Comparison of ENCODE assay signal across 13 cellular contexts in genomic region chr20:39850821-39851330, GRCh38.
DNase-seq lines count a peak whose midpoint lies in the region; ATAC-seq and TF ChIP-seq lines count a peak whose summit lies in the region.
"Had no signal": no experiment of that assay in that cellular context is flagged by ENCODE, and none has a peak within 500 bp of the region (broad histone marks: within the 10 kb centered on the region; RNA-seq: fewer than 3 reads in every experiment).

No MANE protein-coding gene starts in this region.

- intact Hi-C loops in MCF 10A (cut with micrococcal nuclease): no loop called here

- peak overlapping the region; percentile 31; the same call in 1 of the 2 replicates for H3K4me3 Mint-ChIP-seq in HFFc6
- no peak overlapping the region for H3K4me3 Mint-ChIP-seq in MCF 10A (ENCODE audit: unreplicated experiment)
- peak overlapping the region; percentile 4 for H3K4me3 Mint-ChIP-seq in nephron progenitor cell
- H3K4me3 Mint-ChIP-seq in stimulated activated naive CD8-positive, alpha-beta T cell treated with anti-CD3 and anti-CD28 coated beads, Interleukin-15, amount 100 ng/mL, for 72 hours: no peak overlapping the region
- H3K4me3 Mint-ChIP-seq: naive thymus-derived CD8-positive, alpha-beta T cell had no signal

- H3K27ac Mint-ChIP-seq in HFFc6 (peak overlapping the region; percentile 81), MCF 10A (ENCODE audit: low read depth, unreplicated experiment) (peak overlapping the region; percentile 0), nephron progenitor cell (peak overlapping the region; percentile 87)
- H3K27ac Mint-ChIP-seq in stimulated activated naive CD8-positive, alpha-beta T cell treated with anti-CD3 and anti-CD28 coated beads, Interleukin-15, amount 100 ng/mL, for 72 hours: no peak overlapping the region
- H3K27ac Mint-ChIP-seq: naive thymus-derived CD8-positive, alpha-beta T cell had no signal

- H3K9me3 Mint-ChIP-seq in HFFc6 (no peaks in the 10 kb centered on the region; the same call in 1 of the 2 replicates), MCF 10A (ENCODE audit: unreplicated experiment) (no peaks in the 10 kb centered on the region), nephron progenitor cell (no peaks in the 10 kb centered on the region)
- no peaks in the 10 kb centered on the region for H3K9me3 Mint-ChIP-seq in stimulated activated naive CD8-positive, alpha-beta T cell treated with anti-CD3 and anti-CD28 coated beads, Interleukin-15, amount 100 ng/mL, for 72 hours
- H3K9me3 Mint-ChIP-seq: naive thymus-derived CD8-positive, alpha-beta T cell had no signal

- CTCF ChIA-PET in MCF 10A (lab: Yijun Ruan, JAX): interaction anchor here (0.7 to 5.1 kb wide), 8 partner anchors 23 to 802 kb away, joined by 3 to 35 read pairs (median 5); no protein-coding TSS in a partner anchor

- no TSS peak for BruUV-seq in MCF 10A (replicated peaks; lab: Mats Ljungman, UMichigan)

- TF ChIP-seq CTCF in HFFc6 (IDR thresholded peaks at IDR 0.05) (no peak), MCF 10A (IDR thresholded peaks at IDR 0.05; ENCODE audit: unreplicated experiment) (no peak), nephron progenitor cell (IDR thresholded peaks at IDR 0.05) (no peak)

- peaks cover 63% of the 10 kb centered on the region for H3K4me1 Mint-ChIP-seq in HFFc6 (ENCODE audit: low read depth)
- H3K4me1 Mint-ChIP-seq in MCF 10A (ENCODE audit: insufficient read depth, unreplicated experiment): peaks cover 43% of the 10 kb centered on the region
- H3K4me1 Mint-ChIP-seq in nephron progenitor cell: peaks cover 73% of the 10 kb centered on the region
- H3K4me1 Mint-ChIP-seq in stimulated activated naive CD8-positive, alpha-beta T cell treated with anti-CD3 and anti-CD28 coated beads, Interleukin-15, amount 100 ng/mL, for 72 hours: no peaks in the 10 kb centered on the region
- H3K4me1 Mint-ChIP-seq: naive thymus-derived CD8-positive, alpha-beta T cell had no signal

- peak; percentile 68 for DNase-seq in A172 (ENCODE audit: low spot score)
- DNase-seq in HFFc6: peak; percentile 22
- DNase-seq in MCF 10A (ENCODE audit: unreplicated experiment): no peak
- peak; percentile 11 for DNase-seq in nephron progenitor cell
- DNase-seq in stimulated activated naive CD8-positive, alpha-beta T cell treated with anti-CD3 and anti-CD28 coated beads, Interleukin-15, amount 100 ng/mL, for 72 hours: no peak
- DNase-seq in NK-92 treated with Interleukin-12 subunit alpha and Interleukin-12 subunit beta, amount 100 ng/mL, for 24 hours (lab: John Stamatoyannopoulos, UW): no peak
- no peak for DNase-seq in OCI-M2 (lab: John Stamatoyannopoulos, UW; ENCODE audit: unreplicated experiment)
- DNase-seq: ACHN; activated gamma-delta T cell treated with Interleukin-2 at 50 U/mL for 16 hours; naive thymus-derived CD8-positive, alpha-beta T cell; NCI-H1436 treated with DMSO at 0.1 percent for 48 hours; SIG-M5 had no signal

- peaks cover 3% of the 10 kb centered on the region for H3K27me3 Mint-ChIP-seq in HFFc6 (ENCODE audit: insufficient read depth)
- H3K27me3 Mint-ChIP-seq in MCF 10A (ENCODE audit: insufficient read depth, unreplicated experiment): no peaks in the 10 kb centered on the region
- peaks cover 2% of the 10 kb centered on the region for H3K27me3 Mint-ChIP-seq in nephron progenitor cell (ENCODE audit: low read depth, poor library complexity)
- no peaks in the 10 kb centered on the region for H3K27me3 Mint-ChIP-seq in stimulated activated naive CD8-positive, alpha-beta T cell treated with anti-CD3 and anti-CD28 coated beads, Interleukin-15, amount 100 ng/mL, for 72 hours

- H3K36me3 Mint-ChIP-seq in HFFc6 (ENCODE audit: low read depth) (no peaks in the 10 kb centered on the region), MCF 10A (ENCODE audit: insufficient read depth, unreplicated experiment) (no peaks in the 10 kb centered on the region), nephron progenitor cell (ENCODE audit: low read depth) (no peaks in the 10 kb centered on the region)
- H3K36me3 Mint-ChIP-seq: naive thymus-derived CD8-positive, alpha-beta T cell had no signal

- POLR2A ChIA-PET in MCF 10A (lab: Yijun Ruan, JAX): interaction anchor here (0.8 to 2.6 kb wide), 5 partner anchors 8 to 75 kb away, joined by 3 to 28 read pairs (median 7); no protein-coding TSS in a partner anchor

- ATAC-seq in stimulated activated naive CD8-positive, alpha-beta T cell treated with anti-CD3 and anti-CD28 coated beads, Interleukin-15, amount 100 ng/mL, for 72 hours: no peak
- no peak for ATAC-seq in GM18502 (IDR thresholded peaks at IDR 0.05; ENCODE audit: poor library complexity, unreplicated experiment)
- ATAC-seq: naive thymus-derived CD8-positive, alpha-beta T cell had no signal

Comparison
In these comparisons a context has a peak if more than half of its experiments do, and no peak if none do; other contexts are left out.
1. DNase-seq: peak in A172 (single experiment), HFFc6 (single experiment) and nephron progenitor cell (single experiment); none in MCF 10A (single experiment), stimulated activated naive CD8-positive, alpha-beta T cell treated with anti-CD3 and anti-CD28 coated beads, Interleukin-15, amount 100 ng/mL, for 72 hours (0 of 2), NK-92 treated with Interleukin-12 subunit alpha and Interleukin-12 subunit beta, amount 100 ng/mL, for 24 hours (single experiment) and OCI-M2 (single experiment).
2. H3K27ac Mint-ChIP-seq: peak in HFFc6 (single experiment), MCF 10A (single experiment) and nephron progenitor cell (single experiment); none in stimulated activated naive CD8-positive, alpha-beta T cell treated with anti-CD3 and anti-CD28 coated beads, Interleukin-15, amount 100 ng/mL, for 72 hours (0 of 2).
3. H3K4me3 Mint-ChIP-seq: peak in HFFc6 (single experiment) and nephron progenitor cell (single experiment); none in MCF 10A (single experiment) and stimulated activated naive CD8-positive, alpha-beta T cell treated with anti-CD3 and anti-CD28 coated beads, Interleukin-15, amount 100 ng/mL, for 72 hours (0 of 2).